8 cellular contexts compared by ENCODE assay signal in the genomic region with DNA sequence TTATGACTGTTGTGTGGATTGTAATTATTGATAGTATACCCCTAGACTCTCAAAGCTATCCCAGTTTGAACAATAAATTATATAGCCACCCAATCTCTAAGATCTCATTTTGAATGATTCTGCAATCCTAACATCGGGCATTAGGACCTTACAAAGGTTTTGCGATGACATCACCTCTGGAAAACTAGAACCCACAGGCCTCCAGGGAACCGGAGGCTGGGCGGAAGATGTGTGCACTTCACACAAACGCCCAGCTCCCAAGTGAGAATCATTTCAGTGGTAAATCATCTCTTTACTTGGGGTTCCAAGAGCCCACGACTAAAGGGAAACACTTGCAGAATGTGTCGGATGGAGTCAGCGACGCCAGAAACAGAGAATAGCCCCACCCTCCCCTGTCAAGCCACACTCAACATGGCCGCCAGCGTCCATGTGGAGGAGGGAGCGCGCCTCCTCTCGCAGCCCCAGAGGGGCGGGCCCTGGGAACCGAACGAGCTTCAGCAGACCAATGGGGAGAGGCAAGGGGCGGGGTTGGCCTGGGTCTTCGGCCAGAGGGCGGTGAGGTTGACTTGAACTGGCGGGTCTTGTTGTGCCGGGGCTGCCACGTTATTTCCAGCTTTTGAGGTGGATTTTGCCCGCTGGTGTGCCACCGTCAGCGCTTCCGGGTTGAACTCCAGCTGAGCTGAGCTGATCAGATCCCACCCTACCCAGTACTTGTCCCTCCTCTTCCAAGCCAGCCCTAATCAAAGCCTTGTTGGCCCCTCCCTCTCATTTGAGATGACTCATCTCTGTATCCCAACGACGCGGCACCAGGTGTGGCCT. TPM values are rescaled to one million over a fixed set of nuclear protein-coding genes. Genes with fewer than 3 reads are reported as not detected.
DNase-seq lines count a peak whose midpoint lies in the region; ATAC-seq and TF ChIP-seq lines count a peak whose summit lies in the region.

No MANE protein-coding gene starts in this region.

- H3K4me3 ChIP-seq in left ventricle myocardium inferior, result peak overlapping the region; percentile 68

- ATAC-seq in GM18498 (IDR thresholded peaks at IDR 0.05; ENCODE audit: unreplicated experiment) (peak; percentile 99), HG02885 (IDR thresholded peaks at IDR 0.05; ENCODE audit: poor library complexity, unreplicated experiment) (peak; percentile 99)

- H3K9me3 Mint-ChIP-seq in T-helper 1 cell treated with Interleukin-12 subunit alpha and Interleukin-12 subunit beta and Interleukin-4 antibody, amounts not matched to agents 30 μg/mL and 1 μg/mL, for 36 hours, result no peaks in the 10 kb centered on the region
- H3K9me3 Mint-ChIP-seq in progenitor cell of endocrine pancreas (ENCODE audit: low read depth), result no peaks in the 10 kb centered on the region

- H3K36me3 ChIP-seq in left ventricle myocardium inferior, result no peaks in the 10 kb centered on the region

- peaks cover 2% of the 10 kb centered on the region for H3K36me3 Mint-ChIP-seq in T-helper 1 cell treated with Interleukin-12 subunit alpha and Interleukin-12 subunit beta and Interleukin-4 antibody, amounts not matched to agents 30 μg/mL and 1 μg/mL, for 36 hours (ENCODE audit: low read depth)
- no peaks in the 10 kb centered on the region for H3K36me3 Mint-ChIP-seq in progenitor cell of endocrine pancreas (ENCODE audit: insufficient read depth)

- H3K4me3 Mint-ChIP-seq in T-helper 1 cell treated with Interleukin-12 subunit alpha and Interleukin-12 subunit beta and Interleukin-4 antibody, amounts not matched to agents 30 μg/mL and 1 μg/mL, for 36 hours, result peak overlapping the region; percentile 87
- H3K4me3 Mint-ChIP-seq in progenitor cell of endocrine pancreas (ENCODE audit: low read depth), result peak overlapping the region; percentile 96

- peaks cover 10% of the 10 kb centered on the region for H3K4me1 Mint-ChIP-seq in T-helper 1 cell treated with Interleukin-12 subunit alpha and Interleukin-12 subunit beta and Interleukin-4 antibody, amounts not matched to agents 30 μg/mL and 1 μg/mL, for 36 hours (ENCODE audit: low read depth)
- H3K4me1 Mint-ChIP-seq in progenitor cell of endocrine pancreas (ENCODE audit: low read depth), result peaks cover 3% of the 10 kb centered on the region

- intact Hi-C loops in left ventricle myocardium inferior (cut with micrococcal nuclease), result no loop called here

- no peaks in the 10 kb centered on the region for H3K27me3 Mint-ChIP-seq in T-helper 1 cell treated with Interleukin-12 subunit alpha and Interleukin-12 subunit beta and Interleukin-4 antibody, amounts not matched to agents 30 μg/mL and 1 μg/mL, for 36 hours (ENCODE audit: low read depth)
- H3K27me3 Mint-ChIP-seq in progenitor cell of endocrine pancreas, result no peaks in the 10 kb centered on the region

- no peaks in the 10 kb centered on the region for H3K27me3 ChIP-seq in left ventricle myocardium inferior (ENCODE audit: low read depth)

- DNase-seq in NCI-H1694 (lab: John Stamatoyannopoulos, UW), result peak; percentile 96
- DNase-seq in amygdala (lab: John Stamatoyannopoulos, UW), result peak; percentile 63 to 99 (median 98)
- peak; percentile 99 for DNase-seq in left ventricle myocardium inferior
- peak; percentile 96 for DNase-seq in progenitor cell of endocrine pancreas (ENCODE audit: low spot score, unreplicated experiment)
- peak; percentile 98 for DNase-seq in ureter (ENCODE audit: low spot score)

- H3K4me1 ChIP-seq in left ventricle myocardium inferior, result peaks cover 13% of the 10 kb centered on the region

- peak overlapping the region; percentile 99 for H3K27ac Mint-ChIP-seq in T-helper 1 cell treated with Interleukin-12 subunit alpha and Interleukin-12 subunit beta and Interleukin-4 antibody, amounts not matched to agents 30 μg/mL and 1 μg/mL, for 36 hours
- peak overlapping the region; percentile 100 for H3K27ac Mint-ChIP-seq in progenitor cell of endocrine pancreas

- no peaks in the 10 kb centered on the region for H3K9me3 ChIP-seq in left ventricle myocardium inferior (replicated peaks)

- H3K27ac ChIP-seq in left ventricle myocardium inferior (replicated peaks), result peak overlapping the region; percentile 96

- TF ChIP-seq CTCF in left ventricle myocardium inferior (IDR thresholded peaks at IDR 0.05; ENCODE audit: borderline replicate concordance) (no peak), progenitor cell of endocrine pancreas (IDR thresholded peaks at IDR 0.05; ENCODE audit: unreplicated experiment) (no peak)

RNA-seq across cellular contexts. Expression of gene MRPL48, which starts 8.4 kb away (rescaled TPM):
- total RNA-seq in left ventricle myocardium inferior (35.6 TPM), progenitor cell of endocrine pancreas (31.5 and 34.7 TPM in 2 replicates), ureter (39.4 TPM)

RNA-seq across cellular contexts. Expression of gene RAB6A, which starts 18.4 kb away (rescaled TPM):
- total RNA-seq in left ventricle myocardium inferior (98.3 TPM), progenitor cell of endocrine pancreas (81.0 and 88.6 TPM in 2 replicates), ureter (121 TPM)

Comparison
In these comparisons a context has a peak if more than half of its experiments do, and no peak if none do; other contexts are left out.
1. Peak in every context shown above with its lines: DNase-seq, ATAC-seq, H3K4me3 ChIP-seq and H3K27ac ChIP-seq.